1 cellular context compared by ENCODE assay signal in the genomic region with DNA sequence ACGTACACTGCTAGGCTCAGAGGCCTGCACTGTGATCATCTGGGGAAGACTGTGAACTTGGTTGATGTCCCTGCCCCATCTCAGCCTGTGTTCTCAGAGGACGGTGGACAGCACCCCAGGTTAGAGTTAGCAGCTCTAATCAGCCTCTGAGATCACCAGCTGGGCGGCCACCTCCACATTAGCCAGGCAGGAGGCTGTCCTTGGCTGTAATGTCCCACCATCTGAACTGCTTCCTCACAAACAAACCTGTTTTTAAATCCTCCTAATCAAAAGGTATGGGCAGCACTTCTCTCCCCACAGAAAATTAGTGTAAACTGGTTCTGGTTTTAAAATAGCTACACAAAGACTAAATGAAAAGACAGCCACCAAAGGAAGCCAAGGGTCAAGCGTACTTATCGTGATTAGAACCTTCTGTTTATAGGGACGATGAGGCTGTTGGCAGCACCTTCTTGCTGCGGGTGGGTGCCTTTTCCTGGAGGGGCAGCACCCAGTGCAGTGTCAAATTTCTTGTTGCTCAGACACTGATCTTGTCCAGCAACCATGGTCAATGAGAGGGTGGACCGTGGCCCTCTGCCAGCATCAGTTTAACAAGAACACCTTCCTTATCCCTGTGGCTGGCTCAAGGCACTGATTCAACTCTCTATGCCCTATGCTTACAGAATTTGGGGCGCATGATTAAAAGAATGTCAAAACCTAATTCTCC.
TF ChIP-seq lines count a peak whose summit lies in the region.

No MANE protein-coding gene starts in this region.

TF ChIP-seq in SK-N-SH treated with all-trans-retinoic acid at 6 μM for 48 hours, 23 proteins besides CTCF, POLR2A, EP300 and RAD21 (continued from another document):
- TF ChIP-seq ZC3H10 (CRISPR knock-in tag; IDR thresholded peaks at IDR 0.05) (no peak), TCF4 (CRISPR knock-in tag; IDR thresholded peaks at IDR 0.05; ENCODE audit: borderline replicate concordance) (no peak), ZNF70 (CRISPR knock-in tag; IDR thresholded peaks at IDR 0.05) (no peak), ZNF8 (CRISPR knock-in tag; IDR thresholded peaks at IDR 0.05) (no peak), SNAI2 (CRISPR knock-in tag; IDR thresholded peaks at IDR 0.05) (no peak), PPARA (CRISPR knock-in tag; IDR thresholded peaks at IDR 0.05; ENCODE audit: borderline replicate concordance) (no peak), ESRRG (CRISPR knock-in tag; IDR thresholded peaks at IDR 0.05) (no peak), TOX (CRISPR knock-in tag; IDR thresholded peaks at IDR 0.05; ENCODE audit: borderline replicate concordance) (no peak), OSR1 (CRISPR knock-in tag; IDR thresholded peaks at IDR 0.05) (no peak)
- TF ChIP-seq, protein P1, sequence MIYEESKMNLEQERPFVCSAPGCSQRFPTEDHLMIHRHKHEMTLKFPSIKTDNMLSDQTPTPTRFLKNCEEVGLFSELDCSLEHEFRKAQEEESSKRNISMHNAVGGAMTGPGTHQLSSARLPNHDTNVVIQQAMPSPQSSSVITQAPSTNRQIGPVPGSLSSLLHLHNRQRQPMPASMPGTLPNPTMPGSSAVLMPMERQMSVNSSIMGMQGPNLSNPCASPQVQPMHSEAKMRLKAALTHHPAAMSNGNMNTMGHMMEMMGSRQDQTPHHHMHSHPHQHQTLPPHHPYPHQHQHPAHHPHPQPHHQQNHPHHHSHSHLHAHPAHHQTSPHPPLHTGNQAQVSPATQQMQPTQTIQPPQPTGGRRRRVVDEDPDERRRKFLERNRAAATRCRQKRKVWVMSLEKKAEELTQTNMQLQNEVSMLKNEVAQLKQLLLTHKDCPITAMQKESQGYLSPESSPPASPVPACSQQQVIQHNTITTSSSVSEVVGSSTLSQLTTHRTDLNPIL (CRISPR knock-in tag; IDR thresholded peaks at IDR 0.05; ENCODE audit: low read depth) = no peak
- TF ChIP-seq, protein P2, sequence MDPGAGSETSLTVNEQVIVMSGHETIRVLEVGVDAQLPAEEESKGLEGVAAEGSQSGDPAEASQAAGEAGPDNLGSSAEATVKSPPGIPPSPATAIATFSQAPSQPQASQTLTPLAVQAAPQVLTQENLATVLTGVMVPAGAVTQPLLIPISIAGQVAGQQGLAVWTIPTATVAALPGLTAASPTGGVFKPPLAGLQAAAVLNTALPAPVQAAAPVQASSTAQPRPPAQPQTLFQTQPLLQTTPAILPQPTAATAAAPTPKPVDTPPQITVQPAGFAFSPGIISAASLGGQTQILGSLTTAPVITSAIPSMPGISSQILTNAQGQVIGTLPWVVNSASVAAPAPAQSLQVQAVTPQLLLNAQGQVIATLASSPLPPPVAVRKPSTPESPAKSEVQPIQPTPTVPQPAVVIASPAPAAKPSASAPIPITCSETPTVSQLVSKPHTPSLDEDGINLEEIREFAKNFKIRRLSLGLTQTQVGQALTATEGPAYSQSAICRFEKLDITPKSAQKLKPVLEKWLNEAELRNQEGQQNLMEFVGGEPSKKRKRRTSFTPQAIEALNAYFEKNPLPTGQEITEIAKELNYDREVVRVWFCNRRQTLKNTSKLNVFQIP (CRISPR knock-in tag; IDR thresholded peaks at IDR 0.05; ENCODE audit: borderline replicate concordance, low read depth) = no peak
TF ChIP-seq in SK-N-SH treated with all-trans-retinoic acid at 6 μM for 48 hours: peak in this region for 0.
